23 cellular contexts compared by ENCODE assay signal in genomic region chr2:205369813-205370212, GRCh38.
"Had no signal": no experiment of that assay in that cellular context is flagged by ENCODE, and none has a peak within 500 bp of the region (broad histone marks: within the 10 kb centered on the region; RNA-seq: fewer than 3 reads in every experiment).

No MANE protein-coding gene starts in this region.

- H3K4me3 ChIP-seq: MG63, SJSA1, SK-N-MC had no signal

- H3K27me3 ChIP-seq: MG63, SJSA1 had no signal

- FAIRE-seq: HepG2, RCC 7860 had no signal

- ATAC-seq: HepG2 had no signal

- H3K36me3 ChIP-seq: MG63, SJSA1 had no signal

- DNase-seq: IMR-90, Karpas-422, KG1, MG63, NCI-H1092, NCI-H1105 treated with DMSO at 0.1 percent for 48 hours, NCI-H1417 treated with DMSO at 0.1 percent for 48 hours, NCI-H146, NCI-H1694 treated with DMSO at 0.1 percent for 48 hours, NCI-H2029, NCI-H2081 treated with DMSO at 0.1 percent for 48 hours, NCI-H2171, NCI-H226, NCI-H446, NCI-H510A, NCI-H69, NCI-H774, RPMI8226, SIG-M5 had no signal

- H3K9me3 ChIP-seq: MG63, SJSA1 had no signal

- H3K27ac ChIP-seq: SJSA1, SK-N-MC had no signal
